27 cellular contexts compared by ENCODE assay signal in genomic region chr14:100571837-100572236, GRCh38. TPM values are rescaled to one million over a fixed set of nuclear protein-coding genes. Genes with fewer than 3 reads are reported as not detected.
"Had no signal": no experiment of that assay in that cellular context is flagged by ENCODE, and none has a peak within 500 bp of the region (broad histone marks: within the 10 kb centered on the region; RNA-seq: fewer than 3 reads in every experiment).

No MANE protein-coding gene starts in this region.

- H3K36me3 Mint-ChIP-seq: activated CD8-positive, alpha-beta memory T cell treated with anti-CD3 and anti-CD28 coated beads, Interleukin-2, amount 10 ng/mL, durations not matched to agents 7 days and 5 days; activated naive CD4-positive, alpha-beta T cell treated with anti-CD3 and anti-CD28 coated beads, Interleukin-2, amount 50 U/mL, for 24 hours; T-cell had no signal

- H3K4me3 ChIP-seq: breast epithelium, SK-N-MC had no signal

- H3K36me3 ChIP-seq: breast epithelium had no signal

- H3K9me3 Mint-ChIP-seq: activated B cell treated with CpG ODN at 0.5 μM for 24 hours; activated CD4-positive, alpha-beta T cell treated with anti-CD3 and anti-CD28 coated beads, Interleukin-2, amount 10 ng/mL, durations not matched to agents 24 days and 14 days; activated naive CD4-positive, alpha-beta T cell treated with anti-CD3 and anti-CD28 coated beads, Interleukin-2, amount 50 U/mL, for 24 hours; activated T-cell treated with anti-CD3 and anti-CD28 coated beads, Interleukin-2, amount 50 U/mL, for 24 hours; activated T-helper 1 cell treated with anti-CD3 and anti-CD28 coated beads, Interleukin-12 subunit alpha, Interleukin-12 subunit beta, Interleukin-2, Interleukin-4 antibody, amounts not matched to agents 30 ng/mL and 10 ng/mL and 1 ng/mL, durations not matched to agents 14 hours and 24 hours and 36 hours; T-cell had no signal

- H3K27ac Mint-ChIP-seq: activated B cell treated with CpG ODN at 0.5 μM for 24 hours; activated CD4-positive, alpha-beta T cell treated with anti-CD3 and anti-CD28 coated beads, Interleukin-2, amount 10 ng/mL, durations not matched to agents 24 days and 14 days; activated CD8-positive, alpha-beta memory T cell treated with anti-CD3 and anti-CD28 coated beads, Interleukin-2, amount 10 ng/mL, durations not matched to agents 7 days and 5 days; activated naive CD4-positive, alpha-beta T cell treated with anti-CD3 and anti-CD28 coated beads, Interleukin-2, amount 50 U/mL, for 24 hours; activated T-cell treated with anti-CD3 and anti-CD28 coated beads, Interleukin-2, amount 50 U/mL, for 24 hours; activated T-helper 1 cell treated with anti-CD3 and anti-CD28 coated beads, Interleukin-12 subunit alpha, Interleukin-12 subunit beta, Interleukin-2, Interleukin-4 antibody, amounts not matched to agents 30 ng/mL and 10 ng/mL and 1 ng/mL, durations not matched to agents 14 hours and 24 hours and 36 hours had no signal

- ATAC-seq: activated CD8-positive, alpha-beta memory T cell treated with anti-CD3 and anti-CD28 coated beads, Interleukin-2, amount 10 ng/mL, durations not matched to agents 7 days and 5 days; Panc1; T-cell had no signal

- H3K9me3 ChIP-seq: breast epithelium had no signal

- H3K4me3 Mint-ChIP-seq: activated B cell treated with CpG ODN at 0.5 μM for 24 hours; activated CD4-positive, alpha-beta T cell treated with anti-CD3 and anti-CD28 coated beads, Interleukin-2, amount 10 ng/mL, durations not matched to agents 24 days and 14 days; activated CD8-positive, alpha-beta memory T cell treated with anti-CD3 and anti-CD28 coated beads, Interleukin-2, amount 10 ng/mL, durations not matched to agents 7 days and 5 days; activated naive CD4-positive, alpha-beta T cell treated with anti-CD3 and anti-CD28 coated beads, Interleukin-2, amount 50 U/mL, for 24 hours; activated T-cell treated with anti-CD3 and anti-CD28 coated beads, Interleukin-2, amount 50 U/mL, for 24 hours; activated T-helper 1 cell treated with anti-CD3 and anti-CD28 coated beads, Interleukin-12 subunit alpha, Interleukin-12 subunit beta, Interleukin-2, Interleukin-4 antibody, amounts not matched to agents 30 ng/mL and 10 ng/mL and 1 ng/mL, durations not matched to agents 14 hours and 24 hours and 36 hours; T-cell had no signal

- DNase-seq: activated B cell treated with CpG ODN at 0.5 μM for 24 hours; activated CD4-positive, alpha-beta T cell treated with anti-CD3 and anti-CD28 coated beads for 1 hour; activated CD4-positive, alpha-beta T cell treated with anti-CD3 and anti-CD28 coated beads, Interleukin-2, amount 10 ng/mL, durations not matched to agents 24 days and 14 days; activated CD4-positive, alpha-beta T cell treated with anti-CD3 and anti-CD28 coated beads, Interleukin-2, amount 50 U/mL, for 48 hours; activated CD8-positive, alpha-beta memory T cell treated with anti-CD3 and anti-CD28 coated beads, Interleukin-2, amount 10 ng/mL, durations not matched to agents 7 days and 5 days; activated effector memory CD4-positive, alpha-beta T cell treated with Interleukin-2 at 50 U/mL for 16 hours; activated naive CD4-positive, alpha-beta T cell; activated T-cell treated with anti-CD3 and anti-CD28 coated beads, Interleukin-2, amount 50 U/mL, for 24 hours; aorta; NCI-H1092; NCI-H1694 treated with DMSO at 0.1 percent for 48 hours; NCI-H2029 treated with DMSO at 0.1 percent for 48 hours; NCI-H446; NCI-H526; NCI-H774; NK-92 treated with Interleukin-12 subunit alpha and Interleukin-12 subunit beta, amount 100 ng/mL, for 24 hours; OCI-M1; RPMI8226; T-cell; T-helper 2 cell; T1000 had no signal

- H3K27ac ChIP-seq: breast epithelium, SK-N-MC had no signal

RNA-seq across cellular contexts. Expression of gene BEGAIN, which starts 15.4 kb away (rescaled TPM):
- total RNA-seq: activated B cell treated with CpG ODN at 0.5 μM for 24 hours, LHCN-M2 had no signal
